In the genomic region with DNA sequence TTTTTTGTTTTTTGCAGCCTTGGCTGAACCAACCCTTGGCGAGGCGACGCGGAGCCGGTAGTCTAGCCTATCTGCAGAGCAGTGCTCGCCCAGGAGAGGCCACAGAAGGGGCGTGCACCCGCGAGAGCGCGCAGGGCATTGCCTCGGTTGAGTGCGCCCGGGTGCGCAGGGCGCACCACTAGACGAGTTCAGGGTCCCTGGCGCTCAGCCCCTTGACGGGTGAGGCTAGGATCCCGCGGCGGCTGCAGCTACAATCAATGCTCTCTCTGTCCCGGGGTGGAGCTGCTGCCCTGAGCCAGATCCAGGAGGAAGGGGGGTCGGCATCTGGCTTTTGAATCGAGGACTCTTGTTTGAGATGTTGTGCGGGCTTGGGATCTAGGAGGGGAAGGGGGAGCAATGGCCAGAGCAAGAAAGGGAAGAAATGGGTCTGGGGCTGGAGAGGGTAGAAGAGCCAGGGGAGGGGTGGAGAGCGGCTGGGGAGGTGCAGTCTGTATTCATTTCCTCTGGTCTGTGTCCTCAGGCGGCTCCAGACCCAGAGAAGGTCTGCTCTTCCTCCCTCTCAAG, we compare ENCODE assay signal across 8 cellular contexts. TPM values are rescaled to one million over a fixed set of nuclear protein-coding genes. Genes with fewer than 3 reads are reported as not detected.
DNase-seq lines count a peak whose midpoint lies in the region; ATAC-seq and TF ChIP-seq lines count a peak whose summit lies in the region.

No MANE protein-coding gene starts in this region.

- no peak overlapping the region for H2BK120ac ChIP-seq in H9 (ENCODE audit: low read depth, low read length, poor library complexity, severe bottlenecking)

- H3K36me3 ChIP-seq in rectal smooth muscle tissue (ENCODE audit: control insufficient read depth, insufficient read depth, low read length): no peaks in the 10 kb centered on the region

- H2BK20ac ChIP-seq in H9 (ENCODE audit: low read depth, low read length, poor library complexity, severe bottlenecking): no peak overlapping the region

- H3K9me3 Mint-ChIP-seq in H9: no peaks in the 10 kb centered on the region; a peak in 2 of 5 replicates
- H3K9me3 Mint-ChIP-seq in glutamatergic neuron (ENCODE audit: unreplicated experiment): peaks cover 1% of the 10 kb centered on the region

- no peak overlapping the region; the same call in 1 of the 2 replicates for H3K14ac ChIP-seq in H9 (ENCODE audit: insufficient read depth, low read length)

- H3T11ph ChIP-seq in H9 (ENCODE audit: low read length): no peak overlapping the region

- WGBS in H9 (ENCODE audit: extremely low coverage, insufficient read length, low lambda C conversion rate): no CpG with 5 or more reads among the region's 28 CpGs

- DNase-seq in H9: no peak
- peak; percentile 66 for DNase-seq in glutamatergic neuron
- DNase-seq in DMS153 (lab: John Stamatoyannopoulos, UW): no peak
- DNase-seq in OCI-M2 (lab: John Stamatoyannopoulos, UW; ENCODE audit: unreplicated experiment): no peak

- H2BK12ac ChIP-seq in H9 (ENCODE audit: insufficient read length, low read depth, low read length): no peak overlapping the region

- ATAC-seq in SK-N-SH treated with all-trans-retinoic acid at 6 μM for 48 hours (peak; percentile 48), HG03097 (IDR thresholded peaks at IDR 0.05; ENCODE audit: low FRiP score, unreplicated experiment) (no peak), HG03135 (IDR thresholded peaks at IDR 0.05; ENCODE audit: unreplicated experiment) (no peak)

- H3K36me3 Mint-ChIP-seq in H9 (ENCODE audit: insufficient read depth in 1 of 3, low read depth in 3 of 3): peaks cover 28 to 44% (median 39%) of the 10 kb centered on the region in 3 experiments
- no peaks in the 10 kb centered on the region for H3K36me3 Mint-ChIP-seq in glutamatergic neuron (ENCODE audit: unreplicated experiment)

- H2BK15ac ChIP-seq in H9 (ENCODE audit: low read depth, low read length): no peak overlapping the region

- no peak overlapping the region for H3K18ac ChIP-seq in H9 (ENCODE audit: insufficient read length, low read depth, low read length)

- no peak overlapping the region for H3K4ac ChIP-seq in H9 (ENCODE audit: low read depth, low read length)

- H3K27me3 Mint-ChIP-seq in H9 (ENCODE audit: low read depth): peaks cover 6% of the 10 kb centered on the region
- peaks cover 18% of the 10 kb centered on the region for H3K27me3 Mint-ChIP-seq in glutamatergic neuron (ENCODE audit: unreplicated experiment)

- H3K79me1 ChIP-seq in H9 (ENCODE audit: insufficient read depth, low read depth, low read length, poor library complexity, severe bottlenecking): no peaks in the 10 kb centered on the region

- H3K4me3 ChIP-seq in rectal smooth muscle tissue (ENCODE audit: low read length): peak overlapping the region; percentile 72

- peaks cover 8% of the 10 kb centered on the region; the same call in 1 of the 2 replicates for H3K79me2 ChIP-seq in H9 (ENCODE audit: insufficient read depth, low read length)

- peak overlapping the region; percentile 95 to 97 for H3K4me3 Mint-ChIP-seq in H9
- peak overlapping the region; percentile 96 for H3K4me3 Mint-ChIP-seq in glutamatergic neuron (ENCODE audit: unreplicated experiment)

- H4K20me1 ChIP-seq in H9 (ENCODE audit: control insufficient read depth, insufficient read depth, insufficient read length): peaks cover 2% of the 10 kb centered on the region

- H4K91ac ChIP-seq in H9 (ENCODE audit: insufficient read length, low read depth, low read length): no peak overlapping the region

- H3K23me2 ChIP-seq in H9 (ENCODE audit: insufficient read length, low read depth, low read length, poor library complexity, severe bottlenecking): peaks cover 3% of the 10 kb centered on the region

- H2AFZ ChIP-seq in H9 (ENCODE audit: low read length): no peak overlapping the region

- H4K5ac ChIP-seq in H9 (ENCODE audit: insufficient read length, low read depth, low read length): no peak overlapping the region

- H2BK5ac ChIP-seq in H9 (ENCODE audit: insufficient read length, low read length): no peak overlapping the region

- peaks cover 22% of the 10 kb centered on the region for H3K4me1 ChIP-seq in H9 (ENCODE audit: insufficient read depth, low read length)
- peaks cover 5% of the 10 kb centered on the region for H3K4me1 ChIP-seq in rectal smooth muscle tissue (ENCODE audit: control insufficient read depth, insufficient read depth, low read length)

- H3K9ac ChIP-seq in H9 (ENCODE audit: extremely low read depth, insufficient read length, low read length): peak overlapping the region; percentile 71
- no peak overlapping the region for H3K9ac ChIP-seq in rectal smooth muscle tissue (ENCODE audit: low read length)

- H3K4me2 ChIP-seq in H9 (ENCODE audit: insufficient read depth, insufficient read length, low read length): peak overlapping the region; percentile 55

- TF ChIP-seq CTCF in H9 (conservative IDR thresholded peaks at IDR 0.05) (no peak), glutamatergic neuron (IDR thresholded peaks at IDR 0.05; ENCODE audit: partially characterized antibody, unreplicated experiment) (no peak)

- H3K27me3 ChIP-seq in H9 (ENCODE audit: insufficient read depth, low read length) (no peaks in the 10 kb centered on the region), rectal smooth muscle tissue (ENCODE audit: control insufficient read depth, insufficient read depth, low read length) (peaks cover 6% of the 10 kb centered on the region)

- no peaks in the 10 kb centered on the region for H3K9me3 ChIP-seq in H9 (ENCODE audit: control insufficient read depth, low read depth, low read length)

- no peak overlapping the region for H3K23ac ChIP-seq in H9 (ENCODE audit: insufficient read length, low read depth, low read length)

- peak overlapping the region in 2 of 3 experiments; percentile 87 to 93; a peak in 5 of 7 replicates for H3K27ac Mint-ChIP-seq in H9
- H3K27ac Mint-ChIP-seq in glutamatergic neuron (ENCODE audit: unreplicated experiment): peak overlapping the region; percentile 45

- H2AK5ac ChIP-seq in H9 (ENCODE audit: insufficient read length, low read length): no peak overlapping the region

- H3K56ac ChIP-seq in H9 (ENCODE audit: insufficient read length, low read depth, low read length): no peak overlapping the region

- no peak overlapping the region for H3K27ac ChIP-seq in H9 (ENCODE audit: insufficient read length, low read depth, low read length)
- H3K27ac ChIP-seq in rectal smooth muscle tissue (ENCODE audit: low read depth, low read length): no peak overlapping the region

- H3K4me1 Mint-ChIP-seq in H9 (peaks cover 61 to 64% of the 10 kb centered on the region in 2 experiments), glutamatergic neuron (ENCODE audit: low read depth, unreplicated experiment) (no peaks in the 10 kb centered on the region)

- no peak overlapping the region for H4K8ac ChIP-seq in H9 (replicated peaks; ENCODE audit: insufficient read length, low read depth, low read length)

TF ChIP-seq in SK-N-SH treated with all-trans-retinoic acid at 6 μM for 48 hours, 23 proteins besides CTCF, POLR2A, EP300 and RAD21:
- TF ChIP-seq RARB (CRISPR knock-in tag; IDR thresholded peaks at IDR 0.05): no peak
- no peak for TF ChIP-seq ZC3H10 (CRISPR knock-in tag; IDR thresholded peaks at IDR 0.05)
- TF ChIP-seq, protein P1, sequence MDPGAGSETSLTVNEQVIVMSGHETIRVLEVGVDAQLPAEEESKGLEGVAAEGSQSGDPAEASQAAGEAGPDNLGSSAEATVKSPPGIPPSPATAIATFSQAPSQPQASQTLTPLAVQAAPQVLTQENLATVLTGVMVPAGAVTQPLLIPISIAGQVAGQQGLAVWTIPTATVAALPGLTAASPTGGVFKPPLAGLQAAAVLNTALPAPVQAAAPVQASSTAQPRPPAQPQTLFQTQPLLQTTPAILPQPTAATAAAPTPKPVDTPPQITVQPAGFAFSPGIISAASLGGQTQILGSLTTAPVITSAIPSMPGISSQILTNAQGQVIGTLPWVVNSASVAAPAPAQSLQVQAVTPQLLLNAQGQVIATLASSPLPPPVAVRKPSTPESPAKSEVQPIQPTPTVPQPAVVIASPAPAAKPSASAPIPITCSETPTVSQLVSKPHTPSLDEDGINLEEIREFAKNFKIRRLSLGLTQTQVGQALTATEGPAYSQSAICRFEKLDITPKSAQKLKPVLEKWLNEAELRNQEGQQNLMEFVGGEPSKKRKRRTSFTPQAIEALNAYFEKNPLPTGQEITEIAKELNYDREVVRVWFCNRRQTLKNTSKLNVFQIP (CRISPR knock-in tag; IDR thresholded peaks at IDR 0.05; ENCODE audit: borderline replicate concordance, low read depth): no peak
- TF ChIP-seq TOX (CRISPR knock-in tag; IDR thresholded peaks at IDR 0.05; ENCODE audit: borderline replicate concordance): no peak
- TF ChIP-seq CSRNP3 (CRISPR knock-in tag; IDR thresholded peaks at IDR 0.05): no peak
TF ChIP-seq in SK-N-SH treated with all-trans-retinoic acid at 6 μM for 48 hours: peak in this region for 0.

RNA-seq across cellular contexts. Expression of gene THY1, which starts 0.9 kb away (rescaled TPM):
- total RNA-seq in H9 (2021): 176 and 184 TPM in 2 replicates
- total RNA-seq in glutamatergic neuron (ENCODE audit: unreplicated experiment): 22.0 TPM

RNA-seq across cellular contexts. Expression of gene USP2, which starts 40.5 kb away (rescaled TPM):
- total RNA-seq in H9 (2021) (5.7 and 7.6 TPM in 2 replicates), glutamatergic neuron (ENCODE audit: unreplicated experiment) (2.6 TPM)
